Comparison of ENCODE assay signal across 12 cellular contexts in genomic region chr11:102446606-102447005, GRCh38. TPM values are rescaled to one million over a fixed set of nuclear protein-coding genes. Genes with fewer than 3 reads are reported as not detected.
DNase-seq lines count a peak whose midpoint lies in the region; ATAC-seq and TF ChIP-seq lines count a peak whose summit lies in the region.
"Had no signal": no experiment of that assay in that cellular context is flagged by ENCODE, and none has a peak within 500 bp of the region (broad histone marks: within the 10 kb centered on the region; RNA-seq: fewer than 3 reads in every experiment).

No MANE protein-coding gene starts in this region.

- intact Hi-C loops in MCF 10A (cut with micrococcal nuclease) (no loop called here), breast epithelium (cut with DNase I; ENCODE audit: low total_unique reads) (no loop called here)

- H3K9me3 ChIP-seq in breast epithelium (no peaks in the 10 kb centered on the region), T-helper 17 cell (ENCODE audit: control insufficient read depth, low read length, poor library complexity, severe bottlenecking) (no peaks in the 10 kb centered on the region), fibroblast of lung (ENCODE audit: control insufficient read depth, insufficient read depth, low read depth, low read length) (no peaks in the 10 kb centered on the region), smooth muscle cell (replicated peaks; ENCODE audit: low read depth) (no peaks in the 10 kb centered on the region), tibial nerve (no peaks in the 10 kb centered on the region)
- H3K9me3 ChIP-seq in effector memory CD4-positive, alpha-beta T cell (ENCODE audit: control insufficient read depth, low read length) = no peaks in the 10 kb centered on the region
- H3K9me3 ChIP-seq: esophagus squamous epithelium had no signal

- BruUV-seq in MCF 10A (replicated peaks; lab: Mats Ljungman, UMichigan) = no TSS peak

- H3K4me3 ChIP-seq in breast epithelium (no peak overlapping the region), fibroblast of lung (replicated peaks in 1 of 4; ENCODE audit: control extremely low read depth in 1 of 4, insufficient read depth in 1 of 4, low read depth in 3 of 4, low read length in 4 of 4) (no peak overlapping the region), smooth muscle cell (no peak overlapping the region), tibial nerve (no peak overlapping the region)
- no peak overlapping the region for H3K4me3 ChIP-seq in effector memory CD4-positive, alpha-beta T cell (ENCODE audit: insufficient read depth, low read depth, low read length, poor library complexity, severe bottlenecking)
- H3K4me3 ChIP-seq: BLaER1 treated with 17β-estradiol and CSF1 and Interleukin-3, amounts not matched to agents 10 nM and 100 nM; esophagus squamous epithelium had no signal

- H3K9ac ChIP-seq in fibroblast of lung (ENCODE audit: insufficient read depth, low read length) (no peak overlapping the region), smooth muscle cell (ENCODE audit: low read depth) (no peak overlapping the region)
- H3K9ac ChIP-seq: BLaER1 treated with 17β-estradiol and CSF1 and Interleukin-3, amounts not matched to agents 10 nM and 100 nM had no signal

- H3K4me1 ChIP-seq in breast epithelium (peaks cover 0 to 12% of the 10 kb centered on the region in 2 donors), fibroblast of lung (ENCODE audit: control insufficient read depth, extremely low read depth, insufficient read depth, low read length) (peaks cover 12% of the 10 kb centered on the region), smooth muscle cell (ENCODE audit: low read depth) (peaks cover 10% of the 10 kb centered on the region), tibial nerve (peaks cover 0 to 45% (median 11%) of the 10 kb centered on the region in 4 donors)
- H3K4me1 ChIP-seq in effector memory CD4-positive, alpha-beta T cell (ENCODE audit: control insufficient read depth, insufficient read depth, low read length, poor library complexity, severe bottlenecking) = peaks cover 41% of the 10 kb centered on the region

- H3K4me2 ChIP-seq in fibroblast of lung (ENCODE audit: extremely low read depth, insufficient read depth, low read length) (peak overlapping the region; percentile 25), smooth muscle cell (no peak overlapping the region)

- no peaks in the 10 kb centered on the region for H4K20me1 ChIP-seq in fibroblast of lung (ENCODE audit: control insufficient read depth, extremely low read depth, insufficient read depth, low read length)
- H4K20me1 ChIP-seq in smooth muscle cell (ENCODE audit: low read depth) = no peaks in the 10 kb centered on the region

- H3K36me3 Mint-ChIP-seq in MCF 10A (ENCODE audit: insufficient read depth, unreplicated experiment) (peaks cover 39% of the 10 kb centered on the region), T-helper 17 cell (ENCODE audit: low read depth) (peaks cover 6% of the 10 kb centered on the region)

- H3K4me3 Mint-ChIP-seq in MCF 10A (ENCODE audit: unreplicated experiment) (no peak overlapping the region), T-helper 17 cell (no peak overlapping the region)

- CTCF ChIA-PET in MCF 10A (lab: Yijun Ruan, JAX) = interaction anchor here (1.1 to 1.4 kb wide), 2 partner anchors 49 to 97 kb away, joined by 3 read pairs; no protein-coding TSS in a partner anchor

- H3K79me2 ChIP-seq in fibroblast of lung (ENCODE audit: control insufficient read depth, insufficient read depth, low read length) = peaks cover 33% of the 10 kb centered on the region
- peaks cover 29% of the 10 kb centered on the region for H3K79me2 ChIP-seq in smooth muscle cell (ENCODE audit: low read depth)

- H3K27ac Mint-ChIP-seq in MCF 10A (ENCODE audit: low read depth, unreplicated experiment) (no peak overlapping the region), T-helper 17 cell (peak overlapping the region; percentile 95)

- WGBS in smooth muscle cell (ENCODE audit: low lambda C conversion rate) = 43% methylated on average over 3 of the region's 3 CpGs
- 54% methylated on average over 3 of the region's 3 CpGs for WGBS in tibial nerve, 2 donors

- no peak for TF ChIP-seq CTCF in MCF 10A (IDR thresholded peaks at IDR 0.05; ENCODE audit: unreplicated experiment)
- no peak for TF ChIP-seq CTCF in breast epithelium (IDR thresholded peaks at IDR 0.05)
- TF ChIP-seq CTCF in fibroblast of lung (conservative IDR thresholded peaks at IDR 0.05 in 1 of 2, IDR thresholded peaks at IDR 0.05 in 1 of 2; ENCODE audit: low read depth in 1 of 2, low read length in 2 of 2) = no peak
- no peak for TF ChIP-seq CTCF in smooth muscle cell (IDR thresholded peaks at IDR 0.05; ENCODE audit: borderline replicate concordance, insufficient read depth, poor library complexity, severe bottlenecking)
- no peak for TF ChIP-seq CTCF in tibial nerve (IDR thresholded peaks at IDR 0.05)

- H3K4me1 Mint-ChIP-seq in MCF 10A (ENCODE audit: insufficient read depth, unreplicated experiment) (peaks cover 23% of the 10 kb centered on the region), T-helper 17 cell (peaks cover 70% of the 10 kb centered on the region)

- H3F3A ChIP-seq in smooth muscle cell (ENCODE audit: low read depth) = peaks cover 4% of the 10 kb centered on the region

- no peaks in the 10 kb centered on the region for H3K9me3 Mint-ChIP-seq in MCF 10A (ENCODE audit: unreplicated experiment)
- H3K9me3 Mint-ChIP-seq: activated naive CD4-positive, alpha-beta T cell treated with anti-CD3 and anti-CD28 coated beads, Interleukin-2, amount 50 U/mL, for 24 hours had no signal

- H3K27me3 Mint-ChIP-seq in MCF 10A (ENCODE audit: insufficient read depth, unreplicated experiment) (no peaks in the 10 kb centered on the region), T-helper 17 cell (no peaks in the 10 kb centered on the region)
- H3K27me3 Mint-ChIP-seq: activated naive CD4-positive, alpha-beta T cell treated with anti-CD3 and anti-CD28 coated beads, Interleukin-2, amount 50 U/mL, for 24 hours had no signal

- H3K36me3 ChIP-seq in breast epithelium = no peaks in the 10 kb centered on the region
- peaks cover 2% of the 10 kb centered on the region for H3K36me3 ChIP-seq in fibroblast of lung (ENCODE audit: control insufficient read depth, insufficient read depth, low read length)
- H3K36me3 ChIP-seq in smooth muscle cell (ENCODE audit: low read depth) = no peaks in the 10 kb centered on the region
- H3K36me3 ChIP-seq in effector memory CD4-positive, alpha-beta T cell (ENCODE audit: control insufficient read depth, insufficient read depth, low read length) = peaks cover 21% of the 10 kb centered on the region
- peaks cover 0 to 33% (median 0%) of the 10 kb centered on the region in 3 donors for H3K36me3 ChIP-seq in tibial nerve

- ATAC-seq in T-helper 17 cell = no peak

- H2AFZ ChIP-seq in fibroblast of lung (ENCODE audit: low read length) (no peak overlapping the region), smooth muscle cell (ENCODE audit: low read depth) (no peak overlapping the region)

- POLR2A ChIA-PET in MCF 10A (lab: Yijun Ruan, JAX) = interaction anchor here (1.5 kb wide), 1 partner anchor 10 kb away, joined by 5 read pairs; no protein-coding TSS in a partner anchor

- no peak for TF ChIP-seq EP300 in tibial nerve (IDR thresholded peaks at IDR 0.05)

- DNase-seq in MCF 10A (ENCODE audit: unreplicated experiment) = peak; percentile 27
- no peak for DNase-seq in breast epithelium (ENCODE audit: low spot score in 2 of 2)
- DNase-seq in T-helper 17 cell = no peak
- DNase-seq in fibroblast of lung (ENCODE audit: low read depth in 2 of 2) = peak; percentile 51 to 87
- no peak for DNase-seq in smooth muscle cell (lab: John Stamatoyannopoulos, UW; ENCODE audit: unreplicated experiment)
- no peak for DNase-seq in effector memory CD4-positive, alpha-beta T cell
- no peak for DNase-seq in tibial nerve (ENCODE audit: low spot score in 2 of 2)
- DNase-seq in stimulated activated naive CD4-positive, alpha-beta T cell (lab: John Stamatoyannopoulos, UW) = no peak
- DNase-seq: esophagus squamous epithelium, Kasumi-1 had no signal

- H3K27me3 ChIP-seq in breast epithelium = no peaks in the 10 kb centered on the region
- H3K27me3 ChIP-seq in fibroblast of lung (ENCODE audit: control insufficient read depth, insufficient read depth, low read length) = no peaks in the 10 kb centered on the region
- no peaks in the 10 kb centered on the region for H3K27me3 ChIP-seq in smooth muscle cell (ENCODE audit: low read depth)
- H3K27me3 ChIP-seq in effector memory CD4-positive, alpha-beta T cell (replicated peaks; ENCODE audit: control insufficient read depth, insufficient read depth, low read length, poor library complexity, severe bottlenecking) = no peaks in the 10 kb centered on the region
- no peaks in the 10 kb centered on the region for H3K27me3 ChIP-seq in tibial nerve
- H3K27me3 ChIP-seq: BLaER1 treated with 17β-estradiol and CSF1 and Interleukin-3, amounts not matched to agents 10 nM and 100 nM; esophagus squamous epithelium had no signal

- no peak for TF ChIP-seq POLR2A in breast epithelium (IDR thresholded peaks at IDR 0.05)
- no peak for TF ChIP-seq POLR2A in tibial nerve (IDR thresholded peaks at IDR 0.05)

- no peak overlapping the region for H3K27ac ChIP-seq in breast epithelium
- no peak overlapping the region for H3K27ac ChIP-seq in fibroblast of lung (ENCODE audit: insufficient read depth, low read length)
- peak overlapping the region; percentile 0 for H3K27ac ChIP-seq in smooth muscle cell (ENCODE audit: low read depth)
- H3K27ac ChIP-seq in effector memory CD4-positive, alpha-beta T cell (ENCODE audit: insufficient read depth, low read length, poor library complexity, severe bottlenecking) = no peak overlapping the region
- H3K27ac ChIP-seq in tibial nerve = no peak overlapping the region
- H3K27ac ChIP-seq: esophagus squamous epithelium had no signal

RNA-seq across cellular contexts. Expression of gene TMEM123, which starts 6.0 kb away (rescaled TPM):
- 134 and 137 TPM in 2 replicates for total RNA-seq in MCF 10A (2022)
- total RNA-seq in breast epithelium = 100 to 1,000 TPM in 2 of 3 donors, 10 to 100 TPM in 1; 74.6 to 307 (median 167) TPM
- total RNA-seq in T-helper 17 cell = 100 to 1,000 TPM; 372 to 400 TPM
- total RNA-seq in fibroblast of lung = 124 and 127 TPM in 2 replicates
- 207 and 355 TPM in 2 replicates for polyA plus RNA-seq in fibroblast of lung
- polyA plus RNA-seq in fibroblast of lung (2012) = 84.8 and 123 TPM in 2 replicates
- 3.7 and 12.3 TPM in 2 replicates for polyA minus RNA-seq in fibroblast of lung (ENCODE audit: low replicate concordance)
- 77.6 and 78.8 TPM in 2 replicates for total RNA-seq in smooth muscle cell
- polyA plus RNA-seq in smooth muscle cell = 38.8 and 55.8 TPM in 2 replicates
- total RNA-seq in tibial nerve = 100 to 1,000 TPM; 145 to 196 (median 181) TPM

Comparison
In these comparisons a context has a peak if more than half of its experiments do, and no peak if none do; other contexts are left out.
1. DNase-seq: peak in MCF 10A (single experiment) and fibroblast of lung (2 of 2); none in breast epithelium (0 of 2), T-helper 17 cell (0 of 3), smooth muscle cell (single experiment), effector memory CD4-positive, alpha-beta T cell (0 of 3), tibial nerve (0 of 2) and stimulated activated naive CD4-positive, alpha-beta T cell (0 of 6).